Comparison of ENCODE assay signal across 8 cellular contexts in the genomic region with DNA sequence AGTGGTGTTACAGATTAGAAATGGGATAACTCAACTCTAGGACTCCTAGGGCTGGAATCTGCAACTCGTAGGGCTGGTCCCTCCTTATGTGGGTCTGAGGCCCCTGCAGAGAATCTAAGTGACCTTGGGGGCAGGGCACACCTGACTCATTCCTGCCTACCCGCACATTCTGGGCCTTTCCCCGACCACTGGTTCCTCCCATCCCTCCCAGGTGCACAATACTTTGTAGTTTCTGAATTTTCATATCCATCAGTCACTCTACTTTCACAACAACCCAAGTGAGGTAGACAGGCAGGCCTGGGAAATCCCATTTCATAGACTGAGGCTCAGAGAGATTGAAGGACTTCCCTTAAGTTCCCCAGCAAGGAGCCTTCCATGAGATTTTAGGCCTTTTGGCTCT. TPM values are rescaled to one million over a fixed set of nuclear protein-coding genes. Genes with fewer than 3 reads are reported as not detected.
A peak's percentile ranks its signal among the peaks of the same experiment; 100 is the strongest.
DNase-seq lines count a peak whose midpoint lies in the region; ATAC-seq, FAIRE-seq and TF ChIP-seq lines count a peak whose summit lies in the region.
"Had no signal": no experiment of that assay in that cellular context is flagged by ENCODE, and none has a peak within 500 bp of the region (broad histone marks: within the 10 kb centered on the region; RNA-seq: fewer than 3 reads in every experiment).

No MANE protein-coding gene starts in this region.

- H3K4me3 ChIP-seq in parathyroid adenoma (ENCODE audit: low read depth, low read length) (no peak overlapping the region), small intestine (ENCODE audit: low read depth in 1 of 2, low read length in 2 of 2) (no peak overlapping the region)
- H3K4me3 ChIP-seq: K562 had no signal

- FAIRE-seq in small intestine (lab: Jason Lieb, UNC), result no peak
- FAIRE-seq: K562 had no signal

- peaks cover 33% of the 10 kb centered on the region for H3K4me1 ChIP-seq in parathyroid adenoma
- H3K4me1 ChIP-seq in small intestine (ENCODE audit: control insufficient read depth in 2 of 2, insufficient read depth in 1 of 2, low read depth in 1 of 2, low read length in 1 of 2), result no peaks in the 10 kb centered on the region

- H3K9ac ChIP-seq in parathyroid adenoma, result no peak overlapping the region

- H3K9me3 ChIP-seq in parathyroid adenoma (ENCODE audit: control insufficient read depth, low read length) (no peaks in the 10 kb centered on the region), small intestine (ENCODE audit: control insufficient read depth, low read depth) (no peaks in the 10 kb centered on the region)

- H2AFZ ChIP-seq in parathyroid adenoma, result no peak overlapping the region

- peak; percentile 65 for ATAC-seq in GM18858 (IDR thresholded peaks at IDR 0.05; ENCODE audit: unreplicated experiment)
- ATAC-seq in GM21423 (IDR thresholded peaks at IDR 0.05; ENCODE audit: unreplicated experiment), result peak; percentile 68
- ATAC-seq in HG03354 (IDR thresholded peaks at IDR 0.05; ENCODE audit: poor library complexity, severe bottlenecking, unreplicated experiment), result peak; percentile 67
- ATAC-seq: K562 had no signal

- peak overlapping the region; percentile 74 for H3K4me2 ChIP-seq in parathyroid adenoma (ENCODE audit: low read length)

- TF ChIP-seq CTCF in parathyroid adenoma (IDR thresholded peaks at IDR 0.05), result no peak

- H3K79me2 ChIP-seq in parathyroid adenoma, result no peaks in the 10 kb centered on the region

- H3K36me3 ChIP-seq in parathyroid adenoma (ENCODE audit: control insufficient read depth, insufficient read depth, low read length), result no peaks in the 10 kb centered on the region
- peaks cover 0 to 4% of the 10 kb centered on the region in 2 donors for H3K36me3 ChIP-seq in small intestine (ENCODE audit: control insufficient read depth in 2 of 2, insufficient read depth in 2 of 2, low read length in 2 of 2)

- 32 to 62% (median 51%) methylated on average over 3 of the region's 3 CpGs for WGBS in small intestine, 3 donors

- peak overlapping the region; percentile 91 for H3K27ac ChIP-seq in parathyroid adenoma
- no peak overlapping the region for H3K27ac ChIP-seq in small intestine (ENCODE audit: low read depth in 1 of 2, low read length in 1 of 2)

- H3K27me3 ChIP-seq in parathyroid adenoma (ENCODE audit: control insufficient read depth, insufficient read depth, low read length) (no peaks in the 10 kb centered on the region), small intestine (ENCODE audit: control insufficient read depth in 2 of 2, insufficient read depth in 2 of 2, low read length in 2 of 2) (no peaks in the 10 kb centered on the region)

- no peak for DNase-seq in small intestine
- DNase-seq in effector CD4-positive, alpha-beta T cell, result no peak
- DNase-seq in DMS79 treated with DMSO at 0.1 percent for 48 hours (lab: John Stamatoyannopoulos, UW), result no peak

RNA-seq across cellular contexts. Expression of gene CYB5R2, which starts 1.5 kb away (rescaled TPM):
- polyA plus RNA-seq in small intestine, result 1 to 10 TPM; 1.1 to 4.4 (median 3.5) TPM

RNA-seq across cellular contexts. Expression of gene OVCH2, which starts 34.5 kb away (rescaled TPM):
- not detected for polyA plus RNA-seq in small intestine
- polyA plus RNA-seq: K562 had no signal
